In genomic region chr11:65578134-65578533, GRCh38 we compare ENCODE assay signal across 9 cellular contexts. TPM values are rescaled to one million over a fixed set of nuclear protein-coding genes. Genes with fewer than 3 reads are reported as not detected.
DNase-seq lines count a peak whose midpoint lies in the region; ATAC-seq, FAIRE-seq and TF ChIP-seq lines count a peak whose summit lies in the region.
"Had no signal": no experiment of that assay in that cellular context is flagged by ENCODE, and none has a peak within 500 bp of the region (broad histone marks: within the 10 kb centered on the region; RNA-seq: fewer than 3 reads in every experiment).

No MANE protein-coding gene starts in this region.

- H3K4me3 ChIP-seq in left ventricle myocardium inferior (peak overlapping the region; percentile 86), vagina (peak overlapping the region; percentile 81 to 98), HepG2 (replicated peaks in 1 of 3; ENCODE audit: insufficient read depth in 1 of 3, low read depth in 2 of 3, low read length in 3 of 3) (no peak overlapping the region), A673 (ENCODE audit: low read depth, low read length, poor library complexity, severe bottlenecking) (no peak overlapping the region)

- H3K9me3 Mint-ChIP-seq in MCF 10A (ENCODE audit: unreplicated experiment): no peaks in the 10 kb centered on the region
- H3K9me3 Mint-ChIP-seq in natural killer cell: no peaks in the 10 kb centered on the region

- in situ Hi-C loops in HepG2 (cut with HindIII; ENCODE audit: extremely low pct_ligation_motif_present, low pct_unique_long_range_greater_than_20kb): loop anchor here (5.0 kb wide), 1 partner anchor 34 kb away; the partner anchor contains the start of gene MAP3K11

- H3K36me3 ChIP-seq in left ventricle myocardium inferior (peaks cover 43% of the 10 kb centered on the region), vagina (peaks cover 3 to 32% of the 10 kb centered on the region in 2 donors), HepG2 (replicated peaks in 1 of 2; ENCODE audit: control insufficient read depth in 1 of 2, insufficient read depth in 2 of 2, low read length in 2 of 2) (peaks cover 2 to 9% of the 10 kb centered on the region in 2 experiments; a peak in 2 of 5 replicates), A673 (ENCODE audit: insufficient read depth, low read length, poor library complexity, severe bottlenecking) (peaks cover 7% of the 10 kb centered on the region)

- BruUV-seq in MCF 10A (replicated peaks; lab: Mats Ljungman, UMichigan) (no TSS peak), HepG2 (replicated peaks; lab: Mats Ljungman, UMichigan) (no TSS peak), A673 (replicated peaks; lab: Mats Ljungman, UMichigan) (no TSS peak)

- peaks cover 28% of the 10 kb centered on the region for H3K4me1 Mint-ChIP-seq in MCF 10A (ENCODE audit: insufficient read depth, unreplicated experiment)
- H3K4me1 Mint-ChIP-seq in natural killer cell: peaks cover 40 to 71% of the 10 kb centered on the region in 2 donors

- H3K36me3 Mint-ChIP-seq in MCF 10A (ENCODE audit: insufficient read depth, unreplicated experiment): peaks cover 40% of the 10 kb centered on the region
- no peaks in the 10 kb centered on the region for H3K36me3 Mint-ChIP-seq in natural killer cell

- no peak for TF ChIP-seq POLR2A in vagina (IDR thresholded peaks at IDR 0.05)
- TF ChIP-seq POLR2A in HepG2 (IDR thresholded peaks at IDR 0.05; ENCODE audit: insufficient read depth in 1 of 2, low read depth in 2 of 2, low read length in 2 of 2): no peak
- TF ChIP-seq POLR2A in H54 (IDR thresholded peaks at IDR 0.05; ENCODE audit: low read depth, low read length): no peak

- H3K27ac ChIP-seq in left ventricle myocardium inferior (replicated peaks): peak overlapping the region; percentile 97
- H3K27ac ChIP-seq in vagina: peak overlapping the region; percentile 93
- H3K27ac ChIP-seq in HepG2 (ENCODE audit: extremely low read length, insufficient read depth, low read length): no peak overlapping the region
- H3K27ac ChIP-seq in A673 (ENCODE audit: low read depth, low read length, poor library complexity, severe bottlenecking): no peak overlapping the region

- 95% methylated on average over 7 of the region's 7 CpGs for WGBS in HepG2 (ENCODE audit: low lambda C conversion rate)

- TF ChIP-seq CTCF in left ventricle myocardium inferior (IDR thresholded peaks at IDR 0.05; ENCODE audit: borderline replicate concordance) (no peak), MCF 10A (IDR thresholded peaks at IDR 0.05; ENCODE audit: unreplicated experiment) (no peak), natural killer cell (IDR thresholded peaks at IDR 0.05) (no peak), vagina (IDR thresholded peaks at IDR 0.05) (no peak), HepG2 (CRISPR knock-in tag; IDR thresholded peaks at IDR 0.05) (no peak), A673 (conservative IDR thresholded peaks at IDR 0.05; ENCODE audit: low read depth, low read length) (no peak)

- intact Hi-C loops in left ventricle myocardium inferior (cut with micrococcal nuclease) (no loop called here), cardiac septum (cut with DNase I) (no loop called here), MCF 10A (cut with micrococcal nuclease) (no loop called here), natural killer cell (cut with micrococcal nuclease) (no loop called here), vagina (cut with DNase I) (no loop called here), HepG2 (cut with micrococcal nuclease; ENCODE audit: unreplicated experiment) (no loop called here), A673 (cut with micrococcal nuclease; ENCODE audit: unreplicated experiment) (no loop called here)

- H3K4me3 Mint-ChIP-seq in MCF 10A (ENCODE audit: unreplicated experiment): peak overlapping the region; percentile 97
- peak overlapping the region; percentile 49 for H3K4me3 Mint-ChIP-seq in natural killer cell

- ATAC-seq in natural killer cell (no peak), HepG2 (no peak)

- H3K27me3 Mint-ChIP-seq in MCF 10A (ENCODE audit: insufficient read depth, unreplicated experiment) (no peaks in the 10 kb centered on the region), natural killer cell (ENCODE audit: low read depth in 2 of 2) (no peaks in the 10 kb centered on the region)

- H3K27me3 ChIP-seq in left ventricle myocardium inferior (ENCODE audit: low read depth) (no peaks in the 10 kb centered on the region), vagina (no peaks in the 10 kb centered on the region), HepG2 (ENCODE audit: control insufficient read depth in 1 of 2, insufficient read depth in 2 of 2, low read length in 2 of 2) (no peaks in the 10 kb centered on the region), A673 (replicated peaks; ENCODE audit: insufficient read depth, low read depth, low read length, poor library complexity) (no peaks in the 10 kb centered on the region)

- no peak for TF ChIP-seq RAD21 in HepG2 (CRISPR knock-in tag; IDR thresholded peaks at IDR 0.05)

- H3K27ac Mint-ChIP-seq in MCF 10A (ENCODE audit: low read depth, unreplicated experiment) (peak overlapping the region; percentile 68), natural killer cell (peak overlapping the region; percentile 71 to 75)

- TF ChIP-seq EP300 in HepG2 (IDR thresholded peaks at IDR 0.05; ENCODE audit: low read depth in 2 of 2, low read length in 2 of 2) (no peak), HepG2 (CRISPR knock-in tag; IDR thresholded peaks at IDR 0.05; ENCODE audit: borderline replicate concordance) (no peak)

- POLR2A ChIA-PET in MCF 10A (lab: Yijun Ruan, JAX) (interaction anchor here (0.5 to 3.7 kb wide), 7 partner anchors 9 to 322 kb away, joined by 3 to 60 read pairs (median 5); partner anchors contain the start of genes FOSL1, MAP3K11 and PCNX3), HepG2 (lab: Yijun Ruan, JAX) (interaction anchor here (1.3 to 2.1 kb wide), 5 partner anchors 10 to 36 kb away, joined by 3 to 11 read pairs (median 7); partner anchors contain the start of gene MAP3K11), A673 (lab: Charles Lee; ENCODE audit: low non-redundant PET) (no interaction called here)

- H4K20me1 ChIP-seq in HepG2 (ENCODE audit: insufficient read depth, low read length): no peaks in the 10 kb centered on the region

- DNase-seq in left ventricle myocardium inferior (no peak), cardiac septum (ENCODE audit: low spot score) (no peak), MCF 10A (ENCODE audit: unreplicated experiment) (no peak), natural killer cell (no peak), vagina (ENCODE audit: extremely low spot score in 2 of 2) (no peak), HepG2 (ENCODE audit: low spot score) (no peak), H54 (ENCODE audit: insufficient read length, low spot score) (no peak), A673 (ENCODE audit: low spot score) (no peak)
- DNase-seq: NCI-H510A had no signal

- FAIRE-seq in HepG2 (lab: Jason Lieb, UNC) (no peak), H54 (lab: Jason Lieb, UNC) (no peak)

- CTCF ChIA-PET in MCF 10A (lab: Yijun Ruan, JAX) (interaction anchor here (1.9 kb wide), 2 partner anchors 16 to 37 kb away, joined by 10 to 16 read pairs; no protein-coding TSS in a partner anchor), HepG2 (lab: Yijun Ruan, JAX; ENCODE audit: low intra/inter-chr PET ratio, low total read pairs) (no interaction called here), A673 (lab: Charles Lee) (no interaction called here)

- H2AFZ ChIP-seq in HepG2 (ENCODE audit: low read length): no peak overlapping the region

- peaks cover 54% of the 10 kb centered on the region for H3K4me1 ChIP-seq in left ventricle myocardium inferior
- peaks cover 55% of the 10 kb centered on the region for H3K4me1 ChIP-seq in vagina
- peaks cover 48% of the 10 kb centered on the region for H3K4me1 ChIP-seq in HepG2 (ENCODE audit: insufficient read depth, low read length)
- peaks cover 32% of the 10 kb centered on the region for H3K4me1 ChIP-seq in A673 (ENCODE audit: insufficient read depth, low read length, poor library complexity, severe bottlenecking)

- no peaks in the 10 kb centered on the region for H3K9me3 ChIP-seq in left ventricle myocardium inferior (replicated peaks)
- H3K9me3 ChIP-seq in vagina: no peaks in the 10 kb centered on the region
- no peaks in the 10 kb centered on the region for H3K9me3 ChIP-seq in HepG2 (ENCODE audit: low read length)
- H3K9me3 ChIP-seq in A673 (ENCODE audit: low read depth, low read length, poor library complexity, severe bottlenecking): no peaks in the 10 kb centered on the region

- peaks cover 1% of the 10 kb centered on the region for H3K79me2 ChIP-seq in HepG2 (ENCODE audit: insufficient read depth, low read length)

- H3K4me2 ChIP-seq in HepG2 (ENCODE audit: low read depth, low read length): no peak overlapping the region

- no peak overlapping the region for H3K9ac ChIP-seq in HepG2 (ENCODE audit: insufficient read depth, low read depth, low read length)

RNA-seq across cellular contexts. Expression of gene EHBP1L1, which starts 2.3 kb away (rescaled TPM):
- 69.5 TPM for total RNA-seq in left ventricle myocardium inferior
- total RNA-seq in cardiac septum: 174 TPM
- 31.3 and 40.6 TPM in 2 replicates for total RNA-seq in MCF 10A (2022)
- total RNA-seq in natural killer cell: 100 to 1,000 TPM; 129 to 137 (median 135) TPM
- total RNA-seq in vagina: 123 TPM
- 5.4 and 10.6 TPM in 2 replicates for total RNA-seq in HepG2 (2016; rRNA removed; fragmentation: Illumina TruSeq; extraction: Trizol)
- total RNA-seq in HepG2 (2016; cell fraction: cytosol; rRNA removed; fragmentation: Illumina TruSeq; extraction: Trizol; ENCODE audit: low read depth): 2.5 and 2.6 TPM in 2 replicates
- total RNA-seq in HepG2 (2016; cell fraction: insoluble cytoplasmic fraction; rRNA removed; fragmentation: Illumina TruSeq; extraction: Trizol): 3.9 and 9.7 TPM in 2 replicates
- 3.4 TPM in 2 replicates for total RNA-seq in HepG2 (2016; cell fraction: membrane; rRNA removed; fragmentation: Illumina TruSeq; extraction: Trizol)
- total RNA-seq in HepG2 (2016; cell fraction: nucleus; rRNA removed; fragmentation: Illumina TruSeq; extraction: Trizol): 7.8 and 8.4 TPM in 2 replicates
- 8.3 and 14.4 TPM in 2 replicates for polyA plus RNA-seq in HepG2 (2011; rRNA removed)
- polyA plus RNA-seq in HepG2 (2011; cell fraction: cytosol; rRNA removed): 7.1 and 10.0 TPM in 2 replicates
- polyA plus RNA-seq in HepG2 (2011; cell fraction: nucleus; rRNA removed): 74.9 and 85.5 TPM in 2 replicates
- polyA plus RNA-seq in HepG2 (2012): 9.8 and 10.7 TPM in 2 replicates
- polyA plus RNA-seq in HepG2 (2016; cell fraction: cytosol; fragmentation: Illumina TruSeq; extraction: Trizol; ENCODE audit: low read depth): 0.58 and 0.94 TPM in 2 replicates
- 4.6 and 5.1 TPM in 2 replicates for polyA plus RNA-seq in HepG2 (2016; cell fraction: insoluble cytoplasmic fraction; fragmentation: Illumina TruSeq; extraction: Trizol; ENCODE audit: low read depth)
- polyA plus RNA-seq in HepG2 (2016; cell fraction: membrane; fragmentation: Illumina TruSeq; extraction: Trizol; ENCODE audit: low read depth): 0.79 and 1.3 TPM in 2 replicates
- 27.0 and 30.2 TPM in 2 replicates for polyA plus RNA-seq in HepG2 (2016; cell fraction: nucleus; fragmentation: Illumina TruSeq; extraction: Trizol; ENCODE audit: insufficient read depth, low read depth)
- polyA minus RNA-seq in HepG2 (2011; rRNA and poly(A)+ RNA removed; ENCODE audit: low replicate concordance): 23.3 and 45.1 TPM in 2 replicates
- 7.6 and 13.2 TPM in 2 replicates for polyA minus RNA-seq in HepG2 (2011; cell fraction: cytosol; rRNA and poly(A)+ RNA removed)
- polyA minus RNA-seq in HepG2 (2011; cell fraction: nucleus; rRNA and poly(A)+ RNA removed): 6.4 and 11.8 TPM in 2 replicates
- 29.5 and 40.9 TPM in 2 replicates for total RNA-seq in A673 (2021)

RNA-seq across cellular contexts. Expression of gene FAM89B, which starts 5.8 kb away (rescaled TPM):
- total RNA-seq in left ventricle myocardium inferior (40.9 TPM), cardiac septum (47.4 TPM), MCF 10A (2022) (16.7 and 21.6 TPM in 2 replicates), natural killer cell (10 to 100 TPM; 41.4 to 52.4 (median 44.6) TPM), vagina (62.4 TPM), HepG2 (2016; rRNA removed; fragmentation: Illumina TruSeq; extraction: Trizol) (3.6 and 5.7 TPM in 2 replicates), A673 (2021) (79.8 and 88.3 TPM in 2 replicates)
- 7.8 and 8.7 TPM in 2 replicates for total RNA-seq in HepG2 (2016; cell fraction: cytosol; rRNA removed; fragmentation: Illumina TruSeq; extraction: Trizol; ENCODE audit: low read depth)
- 4.0 and 5.2 TPM in 2 replicates for total RNA-seq in HepG2 (2016; cell fraction: insoluble cytoplasmic fraction; rRNA removed; fragmentation: Illumina TruSeq; extraction: Trizol)
- total RNA-seq in HepG2 (2016; cell fraction: membrane; rRNA removed; fragmentation: Illumina TruSeq; extraction: Trizol): 8.0 and 9.6 TPM in 2 replicates
- 2.9 and 4.0 TPM in 2 replicates for total RNA-seq in HepG2 (2016; cell fraction: nucleus; rRNA removed; fragmentation: Illumina TruSeq; extraction: Trizol)
- 8.0 and 11.5 TPM in 2 replicates for polyA plus RNA-seq in HepG2 (2011; rRNA removed)
- polyA plus RNA-seq in HepG2 (2011; cell fraction: cytosol; rRNA removed): 5.8 and 9.6 TPM in 2 replicates
- polyA plus RNA-seq in HepG2 (2011; cell fraction: nucleus; rRNA removed): 29.0 and 34.8 TPM in 2 replicates
- polyA plus RNA-seq in HepG2 (2012): 3.6 and 5.3 TPM in 2 replicates
- polyA plus RNA-seq in HepG2 (2016; cell fraction: cytosol; fragmentation: Illumina TruSeq; extraction: Trizol; ENCODE audit: low read depth): 19.5 and 20.4 TPM in 2 replicates
- 7.9 and 9.1 TPM in 2 replicates for polyA plus RNA-seq in HepG2 (2016; cell fraction: insoluble cytoplasmic fraction; fragmentation: Illumina TruSeq; extraction: Trizol; ENCODE audit: low read depth)
- polyA plus RNA-seq in HepG2 (2016; cell fraction: membrane; fragmentation: Illumina TruSeq; extraction: Trizol; ENCODE audit: low read depth): 15.3 and 15.7 TPM in 2 replicates
- 11.6 and 13.0 TPM in 2 replicates for polyA plus RNA-seq in HepG2 (2016; cell fraction: nucleus; fragmentation: Illumina TruSeq; extraction: Trizol; ENCODE audit: insufficient read depth, low read depth)
- polyA minus RNA-seq in HepG2 (2011; rRNA and poly(A)+ RNA removed; ENCODE audit: low replicate concordance): 11.8 and 23.8 TPM in 2 replicates
- polyA minus RNA-seq in HepG2 (2011; cell fraction: cytosol; rRNA and poly(A)+ RNA removed): 1.9 and 4.2 TPM in 2 replicates
- 4.5 and 5.1 TPM in 2 replicates for polyA minus RNA-seq in HepG2 (2011; cell fraction: nucleus; rRNA and poly(A)+ RNA removed)

RNA-seq across cellular contexts. Expression of gene ZNRD2, which starts 7.9 kb away (rescaled TPM):
- total RNA-seq in left ventricle myocardium inferior (21.1 TPM), cardiac septum (28.3 TPM), MCF 10A (2022) (65.4 and 68.5 TPM in 2 replicates), natural killer cell (10 to 100 TPM; 40.9 to 64.1 (median 60.0) TPM), vagina (68.5 TPM), HepG2 (2016; rRNA removed; fragmentation: Illumina TruSeq; extraction: Trizol) (34.0 and 40.0 TPM in 2 replicates), A673 (2021) (95.4 and 98.9 TPM in 2 replicates)
- 15.3 and 19.2 TPM in 2 replicates for total RNA-seq in HepG2 (2016; cell fraction: cytosol; rRNA removed; fragmentation: Illumina TruSeq; extraction: Trizol; ENCODE audit: low read depth)
- total RNA-seq in HepG2 (2016; cell fraction: insoluble cytoplasmic fraction; rRNA removed; fragmentation: Illumina TruSeq; extraction: Trizol): 32.9 and 41.5 TPM in 2 replicates
- total RNA-seq in HepG2 (2016; cell fraction: membrane; rRNA removed; fragmentation: Illumina TruSeq; extraction: Trizol): 16.0 and 17.9 TPM in 2 replicates
- total RNA-seq in HepG2 (2016; cell fraction: nucleus; rRNA removed; fragmentation: Illumina TruSeq; extraction: Trizol): 11.5 and 15.7 TPM in 2 replicates
- 29.2 and 31.4 TPM in 2 replicates for polyA plus RNA-seq in HepG2 (2011; rRNA removed)
- 24.1 and 41.2 TPM in 2 replicates for polyA plus RNA-seq in HepG2 (2011; cell fraction: cytosol; rRNA removed)
- polyA plus RNA-seq in HepG2 (2011; cell fraction: nucleus; rRNA removed): 48.9 and 54.8 TPM in 2 replicates
- 25.2 and 28.5 TPM in 2 replicates for polyA plus RNA-seq in HepG2 (2012)
- polyA plus RNA-seq in HepG2 (2016; cell fraction: cytosol; fragmentation: Illumina TruSeq; extraction: Trizol; ENCODE audit: low read depth): 26.6 and 28.0 TPM in 2 replicates
- 42.9 and 46.1 TPM in 2 replicates for polyA plus RNA-seq in HepG2 (2016; cell fraction: insoluble cytoplasmic fraction; fragmentation: Illumina TruSeq; extraction: Trizol; ENCODE audit: low read depth)
- polyA plus RNA-seq in HepG2 (2016; cell fraction: membrane; fragmentation: Illumina TruSeq; extraction: Trizol; ENCODE audit: low read depth): 23.7 and 24.4 TPM in 2 replicates
- polyA plus RNA-seq in HepG2 (2016; cell fraction: nucleus; fragmentation: Illumina TruSeq; extraction: Trizol; ENCODE audit: insufficient read depth, low read depth): 31.1 and 33.2 TPM in 2 replicates
- 18.6 and 34.8 TPM in 2 replicates for polyA minus RNA-seq in HepG2 (2011; rRNA and poly(A)+ RNA removed; ENCODE audit: low replicate concordance)
- polyA minus RNA-seq in HepG2 (2011; cell fraction: cytosol; rRNA and poly(A)+ RNA removed): 8.6 and 11.3 TPM in 2 replicates
- polyA minus RNA-seq in HepG2 (2011; cell fraction: nucleus; rRNA and poly(A)+ RNA removed): 12.0 and 19.5 TPM in 2 replicates

RNA-seq across cellular contexts. Expression of gene KCNK7, which starts 17.5 kb away (rescaled TPM):
- total RNA-seq in left ventricle myocardium inferior: 0.85 TPM
- 1.5 TPM for total RNA-seq in cardiac septum
- total RNA-seq in MCF 10A (2022): 0.25 TPM in 1 of 2 replicates, not detected in the other
- total RNA-seq in natural killer cell: 10 to 100 TPM in 1 of 3 donors, 1 to 10 TPM in 2; 6.3 to 11.2 (median 7.1) TPM
- 12.0 TPM for total RNA-seq in vagina
- not detected in 2 replicates for total RNA-seq in HepG2 (2016; rRNA removed; fragmentation: Illumina TruSeq; extraction: Trizol)
- not detected in 2 replicates for total RNA-seq in HepG2 (2016; cell fraction: cytosol; rRNA removed; fragmentation: Illumina TruSeq; extraction: Trizol; ENCODE audit: low read depth)
- not detected in 2 replicates for total RNA-seq in HepG2 (2016; cell fraction: insoluble cytoplasmic fraction; rRNA removed; fragmentation: Illumina TruSeq; extraction: Trizol)
- total RNA-seq in HepG2 (2016; cell fraction: membrane; rRNA removed; fragmentation: Illumina TruSeq; extraction: Trizol): not detected in 2 replicates
- 1.2 TPM in 1 of 2 replicates, not detected in the other for total RNA-seq in HepG2 (2016; cell fraction: nucleus; rRNA removed; fragmentation: Illumina TruSeq; extraction: Trizol)
- 0.11 and 0.14 TPM in 2 replicates for polyA plus RNA-seq in HepG2 (2011; rRNA removed)
- 0.04 TPM in 1 of 2 replicates, not detected in the other for polyA plus RNA-seq in HepG2 (2011; cell fraction: cytosol; rRNA removed)
- polyA plus RNA-seq in HepG2 (2011; cell fraction: nucleus; rRNA removed): 0.69 and 0.97 TPM in 2 replicates
- polyA plus RNA-seq in HepG2 (2012): 0.28 TPM in 1 of 2 replicates, not detected in the other
- polyA plus RNA-seq in HepG2 (2016; cell fraction: cytosol; fragmentation: Illumina TruSeq; extraction: Trizol; ENCODE audit: low read depth): not detected in 2 replicates
- polyA plus RNA-seq in HepG2 (2016; cell fraction: insoluble cytoplasmic fraction; fragmentation: Illumina TruSeq; extraction: Trizol; ENCODE audit: low read depth): not detected in 2 replicates
- not detected in 2 replicates for polyA plus RNA-seq in HepG2 (2016; cell fraction: membrane; fragmentation: Illumina TruSeq; extraction: Trizol; ENCODE audit: low read depth)
- polyA plus RNA-seq in HepG2 (2016; cell fraction: nucleus; fragmentation: Illumina TruSeq; extraction: Trizol; ENCODE audit: insufficient read depth, low read depth): 0.38 and 0.77 TPM in 2 replicates
- 0.33 and 0.90 TPM in 2 replicates for polyA minus RNA-seq in HepG2 (2011; rRNA and poly(A)+ RNA removed; ENCODE audit: low replicate concordance)
- polyA minus RNA-seq in HepG2 (2011; cell fraction: cytosol; rRNA and poly(A)+ RNA removed): not detected in 2 replicates
- polyA minus RNA-seq in HepG2 (2011; cell fraction: nucleus; rRNA and poly(A)+ RNA removed): 0.75 and 1.2 TPM in 2 replicates
- 1.7 and 2.3 TPM in 2 replicates for total RNA-seq in A673 (2021)

RNA-seq across cellular contexts. Expression of gene LTBP3, which starts 20.0 kb away (rescaled TPM):
- total RNA-seq in left ventricle myocardium inferior (80.3 TPM), cardiac septum (148 TPM), MCF 10A (2022) (10.6 and 11.0 TPM in 2 replicates), natural killer cell (100 to 1,000 TPM; 121 to 155 (median 140) TPM), vagina (246 TPM), HepG2 (2016; rRNA removed; fragmentation: Illumina TruSeq; extraction: Trizol) (4.2 and 12.2 TPM in 2 replicates), A673 (2021) (92.1 and 123 TPM in 2 replicates)
- total RNA-seq in HepG2 (2016; cell fraction: cytosol; rRNA removed; fragmentation: Illumina TruSeq; extraction: Trizol; ENCODE audit: low read depth): 3.8 and 4.6 TPM in 2 replicates
- total RNA-seq in HepG2 (2016; cell fraction: insoluble cytoplasmic fraction; rRNA removed; fragmentation: Illumina TruSeq; extraction: Trizol): 3.1 and 14.2 TPM in 2 replicates
- total RNA-seq in HepG2 (2016; cell fraction: membrane; rRNA removed; fragmentation: Illumina TruSeq; extraction: Trizol): 6.5 and 7.6 TPM in 2 replicates
- total RNA-seq in HepG2 (2016; cell fraction: nucleus; rRNA removed; fragmentation: Illumina TruSeq; extraction: Trizol): 18.0 and 20.1 TPM in 2 replicates
- polyA plus RNA-seq in HepG2 (2011; rRNA removed): 60.3 and 68.1 TPM in 2 replicates
- 16.4 and 24.6 TPM in 2 replicates for polyA plus RNA-seq in HepG2 (2011; cell fraction: cytosol; rRNA removed)
- polyA plus RNA-seq in HepG2 (2011; cell fraction: nucleus; rRNA removed): 549 and 694 TPM in 2 replicates
- polyA plus RNA-seq in HepG2 (2012): 41.0 and 45.6 TPM in 2 replicates
- polyA plus RNA-seq in HepG2 (2016; cell fraction: cytosol; fragmentation: Illumina TruSeq; extraction: Trizol; ENCODE audit: low read depth): 2.1 and 2.8 TPM in 2 replicates
- polyA plus RNA-seq in HepG2 (2016; cell fraction: insoluble cytoplasmic fraction; fragmentation: Illumina TruSeq; extraction: Trizol; ENCODE audit: low read depth): 7.3 and 9.4 TPM in 2 replicates
- polyA plus RNA-seq in HepG2 (2016; cell fraction: membrane; fragmentation: Illumina TruSeq; extraction: Trizol; ENCODE audit: low read depth): 6.0 and 7.1 TPM in 2 replicates
- polyA plus RNA-seq in HepG2 (2016; cell fraction: nucleus; fragmentation: Illumina TruSeq; extraction: Trizol; ENCODE audit: insufficient read depth, low read depth): 129 and 139 TPM in 2 replicates
- polyA minus RNA-seq in HepG2 (2011; rRNA and poly(A)+ RNA removed; ENCODE audit: low replicate concordance): 12.7 and 25.1 TPM in 2 replicates
- polyA minus RNA-seq in HepG2 (2011; cell fraction: cytosol; rRNA and poly(A)+ RNA removed): 13.7 and 23.3 TPM in 2 replicates
- polyA minus RNA-seq in HepG2 (2011; cell fraction: nucleus; rRNA and poly(A)+ RNA removed): 36.4 and 39.8 TPM in 2 replicates

Comparison
In these comparisons a context has a peak if more than half of its experiments do, and no peak if none do; other contexts are left out.
1. H3K27ac ChIP-seq: peak in left ventricle myocardium inferior (single experiment) and vagina (single experiment); none in HepG2 (single experiment) and A673 (single experiment).
2. H3K4me3 ChIP-seq: peak in left ventricle myocardium inferior (single experiment) and vagina (2 of 2); none in HepG2 (0 of 3) and A673 (single experiment).